Comparison of ENCODE assay signal across 1 cellular context in the genomic region with DNA sequence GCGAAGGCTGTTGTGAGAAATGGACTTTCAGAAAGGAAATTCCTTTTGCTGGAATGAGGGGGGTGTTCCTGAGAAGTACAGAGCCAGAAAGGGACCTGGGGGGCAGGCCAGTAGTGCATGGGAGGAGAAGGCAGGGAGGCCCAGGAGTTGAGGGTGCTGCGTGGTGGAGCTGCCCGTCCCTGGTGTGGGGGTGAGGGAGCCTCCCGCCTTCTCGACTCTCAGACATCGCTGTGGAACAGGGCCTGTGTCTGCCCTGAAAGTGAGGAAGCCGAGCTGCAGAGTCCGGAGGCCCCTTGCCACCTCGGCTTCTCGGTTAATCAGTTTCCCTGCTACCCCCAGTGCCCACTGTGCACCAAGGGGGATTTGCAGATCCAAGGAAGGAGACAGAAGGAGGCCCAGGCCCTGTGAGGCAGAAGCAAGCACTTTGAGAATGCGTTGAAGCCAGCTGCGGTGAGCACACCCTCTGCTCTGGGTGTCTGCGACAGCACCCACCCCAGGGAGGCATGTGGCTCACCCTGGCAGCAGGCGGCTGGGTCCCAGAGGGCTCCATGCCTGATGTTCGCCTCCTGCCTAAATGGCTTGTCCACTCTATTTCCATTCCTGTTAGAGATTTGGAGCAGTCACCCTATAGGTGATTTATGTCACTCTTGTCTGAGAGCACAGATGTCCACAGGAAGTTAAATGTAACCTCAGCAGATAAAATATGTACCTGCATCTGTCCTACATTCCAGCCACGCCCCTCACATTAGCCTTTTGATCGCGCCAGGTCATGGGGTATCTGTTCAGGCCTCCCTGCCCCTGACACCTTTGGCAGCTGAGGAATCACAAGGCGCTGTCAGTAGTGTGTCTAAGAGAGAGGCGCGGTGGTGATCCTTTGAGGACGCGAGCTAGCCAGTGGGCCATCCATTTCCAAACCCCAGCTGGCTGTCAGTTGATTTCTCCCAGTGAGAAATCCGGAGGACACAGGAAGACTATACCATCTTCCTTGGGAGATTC.
TF ChIP-seq lines count a peak whose summit lies in the region.

No MANE protein-coding gene starts in this region.

TF ChIP-seq in K562, 482 proteins besides CTCF, POLR2A, EP300 and RAD21 (continued from another document and continues in another):
- TF ChIP-seq, protein P1, sequence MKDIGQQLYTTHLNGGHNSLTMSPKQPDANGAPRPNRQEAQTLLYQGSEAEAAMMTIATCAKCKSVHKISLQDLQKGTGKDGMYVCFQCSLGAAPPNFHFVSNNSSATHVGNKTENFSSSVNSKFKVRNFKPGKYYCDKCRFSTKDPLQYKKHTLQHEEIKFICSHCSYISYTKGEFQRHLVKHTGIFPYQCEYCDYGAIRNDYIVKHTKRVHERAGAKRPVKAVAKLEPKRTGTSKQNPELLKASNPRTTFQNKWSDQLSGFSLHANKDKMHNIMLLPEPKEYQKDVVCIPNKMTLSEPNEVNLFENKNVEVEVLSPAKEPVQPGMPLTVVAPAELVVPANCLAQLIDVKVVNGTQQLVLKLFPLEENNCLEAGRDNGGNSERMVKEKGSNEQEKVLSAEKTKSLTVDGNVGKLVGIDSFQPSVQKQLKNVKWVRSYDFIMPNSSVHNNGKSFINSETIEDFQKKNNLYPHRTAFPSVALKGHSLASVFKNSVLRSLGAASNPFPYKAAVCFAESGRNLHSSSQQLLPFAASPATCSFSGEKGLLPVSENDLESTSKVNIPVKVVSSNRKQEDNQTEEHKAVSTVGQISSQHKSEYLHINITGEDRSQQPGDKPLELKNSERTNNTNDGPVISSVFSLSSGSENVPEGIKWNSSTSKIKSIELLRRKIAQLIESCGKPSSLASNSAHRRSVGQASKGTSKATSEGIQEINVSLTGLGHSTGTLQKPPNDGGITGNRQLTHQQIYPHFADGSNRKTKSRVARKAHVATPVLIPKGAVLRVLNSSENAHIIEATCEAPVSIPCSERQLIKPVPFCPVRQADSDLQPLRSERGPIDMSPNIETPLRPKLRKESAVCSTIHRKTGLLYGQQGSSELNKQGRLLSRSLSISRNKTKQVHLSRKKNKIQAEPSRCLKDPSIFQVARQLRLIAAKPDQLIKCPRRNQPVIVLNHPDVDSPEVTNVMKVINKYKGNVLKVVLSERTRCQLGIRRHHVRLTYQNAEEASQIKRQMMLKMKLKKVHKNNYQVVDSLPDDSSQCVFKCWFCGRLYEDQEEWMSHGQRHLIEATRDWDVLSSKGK (CRISPR knock-in tag; IDR thresholded peaks at IDR 0.05) = no peak
- TF ChIP-seq CTBP1 (IDR thresholded peaks at IDR 0.05; ENCODE audit: borderline replicate concordance) (peak; percentile 75; the same call in 1 of the 2 replicates), CC2D1A (IDR thresholded peaks at IDR 0.05) (no peak), MTA2 (IDR thresholded peaks at IDR 0.05; ENCODE audit: low read depth) (0 out of 2 replicates have a peak, but pooled peaks have one; percentile 22), STAG1 (CRISPR knock-in tag; IDR thresholded peaks at IDR 0.05; ENCODE audit: borderline replicate concordance) (no peak), KDM1A (IDR thresholded peaks at IDR 0.05) (no peak), NRF1 (conservative IDR thresholded peaks at IDR 0.05 in 1 of 2, IDR thresholded peaks at IDR 0.05 in 1 of 2) (no peak), HDAC6 (IDR thresholded peaks at IDR 0.05; ENCODE audit: low read depth, low read length) (no peak), FOXA1 (IDR thresholded peaks at IDR 0.05; ENCODE audit: borderline replicate concordance) (no peak), CREM (IDR thresholded peaks at IDR 0.05; ENCODE audit: low read depth) (0 out of 2 replicates have a peak, but pooled peaks have one; percentile 12), MECOM (CRISPR knock-in tag; IDR thresholded peaks at IDR 0.05) (no peak; the same call in 1 of the 2 replicates), ADNP (tag; IDR thresholded peaks at IDR 0.05) (no peak), HIVEP1 (CRISPR knock-in tag; IDR thresholded peaks at IDR 0.05) (no peak), ZNF274 (IDR thresholded peaks at IDR 0.05; ENCODE audit: borderline replicate concordance, low read depth, low read length) (no peak), TEAD1 (CRISPR knock-in tag; IDR thresholded peaks at IDR 0.05) (peak in 1 of 2 experiments; percentile 89; a peak in 2 of 4 replicates), E2F3 (CRISPR knock-in tag; IDR thresholded peaks at IDR 0.05) (no peak), PTTG1 (tag; IDR thresholded peaks at IDR 0.05; ENCODE audit: low read depth) (no peak), ZNF584 (CRISPR knock-in tag; IDR thresholded peaks at IDR 0.05; ENCODE audit: low read depth) (no peak), SIN3A (IDR thresholded peaks at IDR 0.05; ENCODE audit: borderline replicate concordance in 2 of 2, control insufficient read depth in 1 of 2, low read depth in 2 of 2, low read length in 2 of 2) (peak; percentile 78 to 94; a peak in 3 of 4 replicates), DACH1 (IDR thresholded peaks at IDR 0.05; ENCODE audit: partially characterized antibody) (peak; percentile 50)
- TF ChIP-seq, protein P2, sequence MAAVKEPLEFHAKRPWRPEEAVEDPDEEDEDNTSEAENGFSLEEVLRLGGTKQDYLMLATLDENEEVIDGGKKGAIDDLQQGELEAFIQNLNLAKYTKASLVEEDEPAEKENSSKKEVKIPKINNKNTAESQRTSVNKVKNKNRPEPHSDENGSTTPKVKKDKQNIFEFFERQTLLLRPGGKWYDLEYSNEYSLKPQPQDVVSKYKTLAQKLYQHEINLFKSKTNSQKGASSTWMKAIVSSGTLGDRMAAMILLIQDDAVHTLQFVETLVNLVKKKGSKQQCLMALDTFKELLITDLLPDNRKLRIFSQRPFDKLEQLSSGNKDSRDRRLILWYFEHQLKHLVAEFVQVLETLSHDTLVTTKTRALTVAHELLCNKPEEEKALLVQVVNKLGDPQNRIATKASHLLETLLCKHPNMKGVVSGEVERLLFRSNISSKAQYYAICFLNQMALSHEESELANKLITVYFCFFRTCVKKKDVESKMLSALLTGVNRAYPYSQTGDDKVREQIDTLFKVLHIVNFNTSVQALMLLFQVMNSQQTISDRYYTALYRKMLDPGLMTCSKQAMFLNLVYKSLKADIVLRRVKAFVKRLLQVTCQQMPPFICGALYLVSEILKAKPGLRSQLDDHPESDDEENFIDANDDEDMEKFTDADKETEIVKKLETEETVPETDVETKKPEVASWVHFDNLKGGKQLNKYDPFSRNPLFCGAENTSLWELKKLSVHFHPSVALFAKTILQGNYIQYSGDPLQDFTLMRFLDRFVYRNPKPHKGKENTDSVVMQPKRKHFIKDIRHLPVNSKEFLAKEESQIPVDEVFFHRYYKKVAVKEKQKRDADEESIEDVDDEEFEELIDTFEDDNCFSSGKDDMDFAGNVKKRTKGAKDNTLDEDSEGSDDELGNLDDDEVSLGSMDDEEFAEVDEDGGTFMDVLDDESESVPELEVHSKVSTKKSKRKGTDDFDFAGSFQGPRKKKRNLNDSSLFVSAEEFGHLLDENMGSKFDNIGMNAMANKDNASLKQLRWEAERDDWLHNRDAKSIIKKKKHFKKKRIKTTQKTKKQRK (IDR thresholded peaks at IDR 0.05; ENCODE audit: borderline replicate concordance, low read depth, low read length) = no peak
- TF ChIP-seq, protein P3, sequence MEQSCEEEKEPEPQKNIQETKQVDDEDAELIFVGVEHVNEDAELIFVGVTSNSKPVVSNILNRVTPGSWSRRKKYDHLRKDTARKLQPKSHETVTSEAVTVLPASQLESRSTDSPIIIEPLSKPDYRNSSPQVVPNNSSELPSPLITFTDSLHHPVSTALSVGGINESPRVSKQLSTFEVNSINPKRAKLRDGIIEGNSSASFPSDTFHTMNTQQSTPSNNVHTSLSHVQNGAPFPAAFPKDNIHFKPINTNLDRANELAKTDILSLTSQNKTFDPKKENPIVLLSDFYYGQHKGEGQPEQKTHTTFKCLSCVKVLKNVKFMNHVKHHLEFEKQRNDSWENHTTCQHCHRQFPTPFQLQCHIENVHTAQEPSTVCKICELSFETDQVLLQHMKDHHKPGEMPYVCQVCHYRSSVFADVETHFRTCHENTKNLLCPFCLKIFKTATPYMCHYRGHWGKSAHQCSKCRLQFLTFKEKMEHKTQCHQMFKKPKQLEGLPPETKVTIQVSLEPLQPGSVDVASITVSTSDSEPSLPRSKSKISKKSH (CRISPR knock-in tag; IDR thresholded peaks at IDR 0.05) = no peak
- TF ChIP-seq, protein P4, sequence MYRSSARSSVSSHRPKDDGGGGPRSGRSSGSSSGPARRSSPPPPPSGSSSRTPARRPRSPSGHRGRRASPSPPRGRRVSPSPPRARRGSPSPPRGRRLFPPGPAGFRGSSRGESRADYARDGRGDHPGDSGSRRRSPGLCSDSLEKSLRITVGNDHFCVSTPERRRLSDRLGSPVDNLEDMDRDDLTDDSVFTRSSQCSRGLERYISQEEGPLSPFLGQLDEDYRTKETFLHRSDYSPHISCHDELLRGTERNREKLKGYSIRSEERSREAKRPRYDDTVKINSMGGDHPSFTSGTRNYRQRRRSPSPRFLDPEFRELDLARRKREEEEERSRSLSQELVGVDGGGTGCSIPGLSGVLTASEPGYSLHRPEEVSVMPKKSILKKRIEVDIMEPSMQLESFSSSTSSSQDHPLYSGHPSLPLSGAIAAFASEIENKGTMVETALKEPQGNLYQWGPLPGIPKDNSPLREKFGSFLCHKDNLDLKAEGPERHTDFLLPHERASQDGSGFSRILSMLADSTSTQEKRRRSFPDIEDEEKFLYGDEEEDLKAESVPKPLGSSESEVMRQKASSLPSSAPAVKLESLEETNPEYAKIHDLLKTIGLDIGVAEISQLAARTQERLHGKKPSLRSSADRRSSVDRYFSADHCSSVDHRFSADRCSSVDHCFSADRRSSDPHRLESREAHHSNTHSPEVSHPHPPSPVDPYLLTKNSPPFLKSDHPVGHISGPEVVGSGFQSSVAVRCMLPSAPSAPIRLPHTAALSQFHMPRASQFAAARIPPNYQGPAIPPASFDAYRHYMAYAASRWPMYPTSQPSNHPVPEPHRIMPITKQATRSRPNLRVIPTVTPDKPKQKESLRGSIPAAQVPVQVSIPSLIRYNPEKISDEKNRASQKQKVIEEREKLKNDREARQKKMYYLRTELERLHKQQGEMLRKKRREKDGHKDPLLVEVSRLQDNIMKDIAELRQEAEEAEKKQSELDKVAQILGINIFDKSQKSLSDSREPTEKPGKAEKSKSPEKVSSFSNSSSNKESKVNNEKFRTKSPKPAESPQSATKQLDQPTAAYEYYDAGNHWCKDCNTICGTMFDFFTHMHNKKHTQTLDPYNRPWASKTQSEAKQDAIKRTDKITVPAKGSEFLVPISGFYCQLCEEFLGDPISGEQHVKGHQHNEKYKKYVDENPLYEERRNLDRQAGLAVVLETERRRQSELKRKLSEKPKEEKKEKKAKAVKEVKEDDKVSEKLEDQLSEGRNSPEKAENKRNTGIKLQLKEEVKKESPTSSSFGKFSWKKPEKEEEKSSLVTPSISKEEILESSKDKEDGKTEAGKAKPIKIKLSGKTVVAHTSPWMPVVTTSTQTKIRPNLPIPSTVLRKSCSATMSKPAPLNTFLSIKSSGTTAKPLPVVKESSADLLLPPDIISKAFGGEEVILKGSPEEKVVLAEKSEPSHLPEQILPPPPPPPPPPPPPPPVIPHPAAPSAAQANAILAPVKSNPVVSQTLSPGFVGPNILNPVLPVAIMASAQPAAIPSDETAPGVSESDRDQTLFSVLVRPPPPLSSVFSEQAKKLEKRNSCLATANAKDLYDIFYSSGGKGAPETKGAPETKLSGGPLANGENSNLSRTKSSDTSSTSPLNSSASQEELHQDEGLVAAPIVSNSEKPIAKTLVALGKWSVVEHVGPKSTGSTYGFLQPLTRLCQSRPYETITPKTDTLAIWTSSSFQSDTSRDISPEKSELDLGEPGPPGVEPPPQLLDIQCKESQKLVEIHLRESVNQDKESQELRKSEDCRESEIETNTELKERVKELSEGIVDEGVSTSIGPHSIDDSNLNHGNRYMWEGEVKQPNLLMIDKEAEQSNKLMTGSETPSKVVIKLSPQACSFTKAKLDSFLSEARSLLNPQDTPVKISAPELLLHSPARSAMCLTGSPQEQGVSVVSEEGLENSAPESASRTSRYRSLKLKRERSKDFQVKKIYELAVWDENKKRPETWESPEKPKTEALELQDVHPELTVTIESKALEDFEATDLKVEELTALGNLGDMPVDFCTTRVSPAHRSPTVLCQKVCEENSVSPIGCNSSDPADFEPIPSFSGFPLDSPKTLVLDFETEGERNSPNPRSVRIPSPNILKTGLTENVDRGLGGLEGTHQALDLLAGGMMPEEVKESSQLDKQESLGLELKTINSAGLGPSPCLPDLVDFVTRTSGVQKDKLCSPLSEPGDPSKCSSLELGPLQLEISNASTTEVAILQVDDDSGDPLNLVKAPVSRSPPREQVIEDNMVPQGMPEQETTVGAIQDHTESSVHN (IDR thresholded peaks at IDR 0.05; ENCODE audit: borderline replicate concordance in 1 of 2, low read depth in 1 of 2) = no peak
- TF ChIP-seq, protein P5, sequence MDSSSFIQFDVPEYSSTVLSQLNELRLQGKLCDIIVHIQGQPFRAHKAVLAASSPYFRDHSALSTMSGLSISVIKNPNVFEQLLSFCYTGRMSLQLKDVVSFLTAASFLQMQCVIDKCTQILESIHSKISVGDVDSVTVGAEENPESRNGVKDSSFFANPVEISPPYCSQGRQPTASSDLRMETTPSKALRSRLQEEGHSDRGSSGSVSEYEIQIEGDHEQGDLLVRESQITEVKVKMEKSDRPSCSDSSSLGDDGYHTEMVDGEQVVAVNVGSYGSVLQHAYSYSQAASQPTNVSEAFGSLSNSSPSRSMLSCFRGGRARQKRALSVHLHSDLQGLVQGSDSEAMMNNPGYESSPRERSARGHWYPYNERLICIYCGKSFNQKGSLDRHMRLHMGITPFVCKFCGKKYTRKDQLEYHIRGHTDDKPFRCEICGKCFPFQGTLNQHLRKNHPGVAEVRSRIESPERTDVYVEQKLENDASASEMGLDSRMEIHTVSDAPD (CRISPR knock-in tag; IDR thresholded peaks at IDR 0.05) = no peak
- TF ChIP-seq, protein P6, sequence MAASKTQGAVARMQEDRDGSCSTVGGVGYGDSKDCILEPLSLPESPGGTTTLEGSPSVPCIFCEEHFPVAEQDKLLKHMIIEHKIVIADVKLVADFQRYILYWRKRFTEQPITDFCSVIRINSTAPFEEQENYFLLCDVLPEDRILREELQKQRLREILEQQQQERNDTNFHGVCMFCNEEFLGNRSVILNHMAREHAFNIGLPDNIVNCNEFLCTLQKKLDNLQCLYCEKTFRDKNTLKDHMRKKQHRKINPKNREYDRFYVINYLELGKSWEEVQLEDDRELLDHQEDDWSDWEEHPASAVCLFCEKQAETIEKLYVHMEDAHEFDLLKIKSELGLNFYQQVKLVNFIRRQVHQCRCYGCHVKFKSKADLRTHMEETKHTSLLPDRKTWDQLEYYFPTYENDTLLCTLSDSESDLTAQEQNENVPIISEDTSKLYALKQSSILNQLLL (CRISPR knock-in tag; IDR thresholded peaks at IDR 0.05; ENCODE audit: borderline replicate concordance) = no peak
- TF ChIP-seq, protein P7, sequence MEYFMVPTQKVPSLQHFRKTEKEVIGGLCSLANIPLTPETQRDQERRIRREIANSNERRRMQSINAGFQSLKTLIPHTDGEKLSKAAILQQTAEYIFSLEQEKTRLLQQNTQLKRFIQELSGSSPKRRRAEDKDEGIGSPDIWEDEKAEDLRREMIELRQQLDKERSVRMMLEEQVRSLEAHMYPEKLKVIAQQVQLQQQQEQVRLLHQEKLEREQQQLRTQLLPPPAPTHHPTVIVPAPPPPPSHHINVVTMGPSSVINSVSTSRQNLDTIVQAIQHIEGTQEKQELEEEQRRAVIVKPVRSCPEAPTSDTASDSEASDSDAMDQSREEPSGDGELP (CRISPR knock-in tag; IDR thresholded peaks at IDR 0.05; ENCODE audit: borderline replicate concordance) = peak; percentile 86
- TF ChIP-seq, protein P8, sequence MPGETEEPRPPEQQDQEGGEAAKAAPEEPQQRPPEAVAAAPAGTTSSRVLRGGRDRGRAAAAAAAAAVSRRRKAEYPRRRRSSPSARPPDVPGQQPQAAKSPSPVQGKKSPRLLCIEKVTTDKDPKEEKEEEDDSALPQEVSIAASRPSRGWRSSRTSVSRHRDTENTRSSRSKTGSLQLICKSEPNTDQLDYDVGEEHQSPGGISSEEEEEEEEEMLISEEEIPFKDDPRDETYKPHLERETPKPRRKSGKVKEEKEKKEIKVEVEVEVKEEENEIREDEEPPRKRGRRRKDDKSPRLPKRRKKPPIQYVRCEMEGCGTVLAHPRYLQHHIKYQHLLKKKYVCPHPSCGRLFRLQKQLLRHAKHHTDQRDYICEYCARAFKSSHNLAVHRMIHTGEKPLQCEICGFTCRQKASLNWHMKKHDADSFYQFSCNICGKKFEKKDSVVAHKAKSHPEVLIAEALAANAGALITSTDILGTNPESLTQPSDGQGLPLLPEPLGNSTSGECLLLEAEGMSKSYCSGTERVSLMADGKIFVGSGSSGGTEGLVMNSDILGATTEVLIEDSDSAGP (CRISPR knock-in tag; IDR thresholded peaks at IDR 0.05) = no peak
